ENCODE assay signal across 6 cellular contexts in the genomic region with DNA sequence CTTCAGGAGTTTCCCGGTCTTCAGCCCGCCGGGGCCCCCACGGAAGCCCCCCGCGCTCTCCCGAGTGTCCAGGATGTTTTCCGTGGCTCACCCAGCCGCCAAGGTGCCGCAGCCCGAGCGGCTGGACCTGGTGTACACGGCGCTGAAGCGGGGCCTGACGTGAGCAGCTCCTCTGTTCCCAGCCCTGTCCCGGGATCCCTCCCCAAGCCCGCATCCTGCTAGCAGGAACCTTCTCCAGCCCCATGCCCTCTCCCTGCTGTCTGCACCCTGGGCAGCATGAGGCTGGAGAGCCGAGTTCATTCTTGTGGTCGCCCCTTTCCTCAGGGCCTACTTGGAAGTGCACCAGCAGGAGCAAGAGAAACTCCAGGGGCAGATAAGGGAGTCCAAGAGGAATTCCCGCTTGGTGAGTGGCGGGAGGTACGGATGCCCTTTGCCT.
DNase-seq lines count a peak whose midpoint lies in the region; ATAC-seq and TF ChIP-seq lines count a peak whose summit lies in the region.
"Had no signal": no experiment of that assay in that cellular context is flagged by ENCODE, and none has a peak within 500 bp of the region (broad histone marks: within the 10 kb centered on the region; RNA-seq: fewer than 3 reads in every experiment).

No MANE protein-coding gene starts in this region.

- no peaks in the 10 kb centered on the region for H3K9me3 ChIP-seq in SU-DHL-6 (ENCODE audit: insufficient read depth, low read length)

- H3K36me3 ChIP-seq in SU-DHL-6 (ENCODE audit: low read length): no peaks in the 10 kb centered on the region

- no peak for ATAC-seq in stimulated activated naive B cell treated with anti-CD40 and anti-IgM and Interleukin-4, amounts not matched to agents 10 μg/mL and 1 μg/mL and 100 μg/mL, for 72 hours (replicated peaks)
- no peak for ATAC-seq in HG03039 (IDR thresholded peaks at IDR 0.05; ENCODE audit: unreplicated experiment)

- no peak overlapping the region for H2AFZ ChIP-seq in SU-DHL-6 (ENCODE audit: low read depth, low read length, severe bottlenecking)

- no peak for TF ChIP-seq CTCF in SU-DHL-6 (IDR thresholded peaks at IDR 0.05; ENCODE audit: insufficient read depth, low read length, poor library complexity, severe bottlenecking)

- peaks cover 30 to 57% of the 10 kb centered on the region in 2 donors for H3K36me3 Mint-ChIP-seq in stimulated activated naive B cell treated with anti-CD40 and anti-IgM and Interleukin-4, amounts not matched to agents 10 μg/mL and 1 μg/mL and 100 μg/mL, for 72 hours

- peak; percentile 40 for DNase-seq in fibroblast of peridontal ligament (ENCODE audit: extremely low read depth)
- DNase-seq in stimulated activated naive B cell treated with anti-CD40 and anti-IgM and Interleukin-4, amounts not matched to agents 10 μg/mL and 1 μg/mL and 100 μg/mL, for 72 hours: no peak
- DNase-seq in caudate nucleus (lab: John Stamatoyannopoulos, UW): no peak

- peaks cover 66 to 88% of the 10 kb centered on the region in 2 donors for H3K4me1 Mint-ChIP-seq in stimulated activated naive B cell treated with anti-CD40 and anti-IgM and Interleukin-4, amounts not matched to agents 10 μg/mL and 1 μg/mL and 100 μg/mL, for 72 hours

- H3K9me2 ChIP-seq in SU-DHL-6 (replicated peaks; ENCODE audit: insufficient read depth, low read length): no peaks in the 10 kb centered on the region

- peaks cover 5% of the 10 kb centered on the region; the same call in 1 of the 2 replicates for H3F3A ChIP-seq in SU-DHL-6 (ENCODE audit: insufficient read depth)

- H3K27me3 Mint-ChIP-seq in stimulated activated naive B cell treated with anti-CD40 and anti-IgM and Interleukin-4, amounts not matched to agents 10 μg/mL and 1 μg/mL and 100 μg/mL, for 72 hours: no peaks in the 10 kb centered on the region

- H3K27ac ChIP-seq in SU-DHL-6 (ENCODE audit: low read depth, low read length) (no peak overlapping the region), caudate nucleus (ENCODE audit: low read depth, low read length) (no peak overlapping the region)
- H3K27ac ChIP-seq: KMS-11 had no signal

- no peaks in the 10 kb centered on the region for H4K20me1 ChIP-seq in SU-DHL-6 (ENCODE audit: low read depth, low read length)

- H3K9me3 Mint-ChIP-seq in stimulated activated naive B cell treated with anti-CD40 and anti-IgM and Interleukin-4, amounts not matched to agents 10 μg/mL and 1 μg/mL and 100 μg/mL, for 72 hours: no peaks in the 10 kb centered on the region

- H3K79me2 ChIP-seq in SU-DHL-6 (ENCODE audit: insufficient read depth, low read length): no peaks in the 10 kb centered on the region

- no peaks in the 10 kb centered on the region for H3K27me3 ChIP-seq in SU-DHL-6 (ENCODE audit: low read length)

- H3K27ac Mint-ChIP-seq in stimulated activated naive B cell treated with anti-CD40 and anti-IgM and Interleukin-4, amounts not matched to agents 10 μg/mL and 1 μg/mL and 100 μg/mL, for 72 hours: peak overlapping the region; percentile 81

- H3K4me2 ChIP-seq in SU-DHL-6 (ENCODE audit: low read depth, low read length, poor library complexity, severe bottlenecking): peak overlapping the region; percentile 79
- H3K4me2 ChIP-seq: KMS-11 had no signal

- H3K4me3 Mint-ChIP-seq in stimulated activated naive B cell treated with anti-CD40 and anti-IgM and Interleukin-4, amounts not matched to agents 10 μg/mL and 1 μg/mL and 100 μg/mL, for 72 hours: peak overlapping the region; percentile 67 to 72

- H3K9ac ChIP-seq in SU-DHL-6 (ENCODE audit: low read length): no peak overlapping the region
- H3K9ac ChIP-seq: KMS-11 had no signal

- no peak overlapping the region for H3K4me3 ChIP-seq in SU-DHL-6 (ENCODE audit: insufficient read depth, low read length, poor library complexity, severe bottlenecking)
